ENCODE assay signal across 8 cellular contexts in genomic region chr15:39125904-39126303, GRCh38.
DNase-seq lines count a peak whose midpoint lies in the region; ATAC-seq, FAIRE-seq and TF ChIP-seq lines count a peak whose summit lies in the region.

No MANE protein-coding gene starts in this region.

- POLR2A ChIA-PET in PC-3 (lab: Charles Lee; ENCODE audit: unreplicated experiment), result no interaction called here
- POLR2A ChIA-PET in naive thymus-derived CD4-positive, alpha-beta T cell (lab: Charles Lee), result no interaction called here

- DNase-seq in D721Med (ENCODE audit: insufficient read length, low spot score) (peak; percentile 26), GM20000 (ENCODE audit: low spot score) (peak; percentile 56), PC-3 (peak; percentile 78), chondrocyte (ENCODE audit: low spot score) (no peak)
- DNase-seq in naive thymus-derived CD4-positive, alpha-beta T cell, result peak in 6 of 9 donors; percentile 2 to 36 (median 8)
- DNase-seq in effector CD8-positive, alpha-beta T cell (lab: John Stamatoyannopoulos, UW), result no peak

- H3K27me3 ChIP-seq in PC-3 (ENCODE audit: low read length), result no peaks in the 10 kb centered on the region
- no peaks in the 10 kb centered on the region for H3K27me3 ChIP-seq in naive thymus-derived CD4-positive, alpha-beta T cell (ENCODE audit: control insufficient read depth in 2 of 2, insufficient read depth in 2 of 2, low read length in 2 of 2)

- peaks cover 9% of the 10 kb centered on the region for H3F3A ChIP-seq in PC-3 (ENCODE audit: low read length, unreplicated experiment)

- no peaks in the 10 kb centered on the region for H3K36me3 ChIP-seq in PC-3 (ENCODE audit: low read depth, low read length)
- H3K36me3 ChIP-seq in naive thymus-derived CD4-positive, alpha-beta T cell (ENCODE audit: control insufficient read depth in 2 of 3, insufficient read depth in 3 of 3, low read length in 3 of 3), result no peaks in the 10 kb centered on the region

- H3K79me2 ChIP-seq in PC-3 (ENCODE audit: low read length), result no peaks in the 10 kb centered on the region

- H3K9me3 Mint-ChIP-seq in chondrocyte (ENCODE audit: low read depth), result peaks cover 4% of the 10 kb centered on the region
- H3K9me3 Mint-ChIP-seq in naive thymus-derived CD4-positive, alpha-beta T cell, result peaks cover 0 to 2% (median 0%) of the 10 kb centered on the region in 11 donors

- peak overlapping the region; percentile 88 for H3K27ac ChIP-seq in PC-3 (ENCODE audit: low read length)
- H3K27ac ChIP-seq in naive thymus-derived CD4-positive, alpha-beta T cell (ENCODE audit: low read depth, low read length), result no peak overlapping the region

- no peaks in the 10 kb centered on the region for H3K9me3 ChIP-seq in PC-3 (ENCODE audit: low read length)
- H3K9me3 ChIP-seq in naive thymus-derived CD4-positive, alpha-beta T cell (ENCODE audit: control insufficient read depth in 2 of 3, low read length in 3 of 3), result no peaks in the 10 kb centered on the region

- BruUV-seq in PC-3 (replicated peaks; lab: Mats Ljungman, UMichigan), result no TSS peak

- H3K27me3 Mint-ChIP-seq in chondrocyte (ENCODE audit: low read depth), result no peaks in the 10 kb centered on the region
- H3K27me3 Mint-ChIP-seq in naive thymus-derived CD4-positive, alpha-beta T cell, result peaks cover 4 to 23% (median 19%) of the 10 kb centered on the region in 5 donors

- no peak overlapping the region for H3K4me3 ChIP-seq in PC-3 (ENCODE audit: low read length)
- no peak overlapping the region for H3K4me3 ChIP-seq in naive thymus-derived CD4-positive, alpha-beta T cell (ENCODE audit: low read length)

- H3K4me3 Mint-ChIP-seq in chondrocyte (ENCODE audit: unreplicated experiment), result no peak overlapping the region
- no peak overlapping the region for H3K4me3 Mint-ChIP-seq in naive thymus-derived CD4-positive, alpha-beta T cell

- CTCF ChIA-PET in PC-3 (lab: Charles Lee), result no interaction called here
- CTCF ChIA-PET in naive thymus-derived CD4-positive, alpha-beta T cell (lab: Charles Lee), result no interaction called here

- ATAC-seq in PC-3, result no peak
- no peak for ATAC-seq in naive thymus-derived CD4-positive, alpha-beta T cell
- ATAC-seq in HG03521 (IDR thresholded peaks at IDR 0.05; ENCODE audit: unreplicated experiment), result no peak
- ATAC-seq in HG03571 (IDR thresholded peaks at IDR 0.05; ENCODE audit: unreplicated experiment), result no peak

- peaks cover 70% of the 10 kb centered on the region for H3K4me1 ChIP-seq in PC-3 (ENCODE audit: insufficient read depth, low read length)
- H3K4me1 ChIP-seq in naive thymus-derived CD4-positive, alpha-beta T cell (ENCODE audit: control insufficient read depth in 2 of 2, insufficient read depth in 2 of 2, low read length in 2 of 2), result no peaks in the 10 kb centered on the region

- H3K27ac Mint-ChIP-seq in chondrocyte (ENCODE audit: unreplicated experiment), result no peak overlapping the region
- H3K27ac Mint-ChIP-seq in naive thymus-derived CD4-positive, alpha-beta T cell, result no peak overlapping the region

- H3K9me2 ChIP-seq in PC-3 (replicated peaks; ENCODE audit: low read length), result no peaks in the 10 kb centered on the region

- no peak for FAIRE-seq in D721Med (lab: Jason Lieb, UNC)

- peaks cover 53% of the 10 kb centered on the region for H3K4me1 Mint-ChIP-seq in chondrocyte (ENCODE audit: low read depth)
- H3K4me1 Mint-ChIP-seq in naive thymus-derived CD4-positive, alpha-beta T cell, result peaks cover 0 to 22% (median 0%) of the 10 kb centered on the region in 7 donors

- H4K20me1 ChIP-seq in PC-3 (ENCODE audit: low read length), result no peaks in the 10 kb centered on the region

- H3K4me2 ChIP-seq in PC-3 (ENCODE audit: low read length), result no peak overlapping the region

- no peaks in the 10 kb centered on the region for H3K36me3 Mint-ChIP-seq in chondrocyte (ENCODE audit: low read depth)
- H3K36me3 Mint-ChIP-seq in naive thymus-derived CD4-positive, alpha-beta T cell, result no peaks in the 10 kb centered on the region

- intact Hi-C loops in PC-3 (cut with micrococcal nuclease), result loop anchor here (1.0 to 10.0 kb wide), 2 partner anchors 46 to 131 kb away; no protein-coding TSS in a partner anchor
- intact Hi-C loops in naive thymus-derived CD4-positive, alpha-beta T cell (cut with micrococcal nuclease), result loop anchor here in 1 of 2 donors (1.0 to 10.0 kb wide), 2 partner anchors 454 to 629 kb away; no protein-coding TSS in a partner anchor

- no peak overlapping the region for H2AFZ ChIP-seq in PC-3 (ENCODE audit: low read length)

- TF ChIP-seq CTCF in D721Med (IDR thresholded peaks at IDR 0.05; ENCODE audit: insufficient read depth, missing control alignments), result peak; percentile 64
- peak; percentile 67 for TF ChIP-seq CTCF in GM20000 (IDR thresholded peaks at IDR 0.05; ENCODE audit: extremely low read depth, missing control alignments)
- peak; percentile 76 for TF ChIP-seq CTCF in PC-3 (conservative IDR thresholded peaks at IDR 0.05; ENCODE audit: low read depth, low read length)
- peak; percentile 77 for TF ChIP-seq CTCF in chondrocyte (IDR thresholded peaks at IDR 0.05)

- peak overlapping the region; percentile 28; the same call in 1 of the 2 replicates for H3K9ac ChIP-seq in PC-3 (ENCODE audit: low read length)

Comparison
In these comparisons a context has a peak if more than half of its experiments do, and no peak if none do; other contexts are left out.
1. DNase-seq: peak in D721Med (single experiment), GM20000 (single experiment), PC-3 (single experiment) and naive thymus-derived CD4-positive, alpha-beta T cell (6 of 9); none in chondrocyte (single experiment) and effector CD8-positive, alpha-beta T cell (single experiment).
2. Peak in every context shown above with its lines, with median percentiles within 50 percentile points of each other: CTCF ChIP-seq.